Comparison of ENCODE assay signal across 8 cellular contexts in the genomic region with DNA sequence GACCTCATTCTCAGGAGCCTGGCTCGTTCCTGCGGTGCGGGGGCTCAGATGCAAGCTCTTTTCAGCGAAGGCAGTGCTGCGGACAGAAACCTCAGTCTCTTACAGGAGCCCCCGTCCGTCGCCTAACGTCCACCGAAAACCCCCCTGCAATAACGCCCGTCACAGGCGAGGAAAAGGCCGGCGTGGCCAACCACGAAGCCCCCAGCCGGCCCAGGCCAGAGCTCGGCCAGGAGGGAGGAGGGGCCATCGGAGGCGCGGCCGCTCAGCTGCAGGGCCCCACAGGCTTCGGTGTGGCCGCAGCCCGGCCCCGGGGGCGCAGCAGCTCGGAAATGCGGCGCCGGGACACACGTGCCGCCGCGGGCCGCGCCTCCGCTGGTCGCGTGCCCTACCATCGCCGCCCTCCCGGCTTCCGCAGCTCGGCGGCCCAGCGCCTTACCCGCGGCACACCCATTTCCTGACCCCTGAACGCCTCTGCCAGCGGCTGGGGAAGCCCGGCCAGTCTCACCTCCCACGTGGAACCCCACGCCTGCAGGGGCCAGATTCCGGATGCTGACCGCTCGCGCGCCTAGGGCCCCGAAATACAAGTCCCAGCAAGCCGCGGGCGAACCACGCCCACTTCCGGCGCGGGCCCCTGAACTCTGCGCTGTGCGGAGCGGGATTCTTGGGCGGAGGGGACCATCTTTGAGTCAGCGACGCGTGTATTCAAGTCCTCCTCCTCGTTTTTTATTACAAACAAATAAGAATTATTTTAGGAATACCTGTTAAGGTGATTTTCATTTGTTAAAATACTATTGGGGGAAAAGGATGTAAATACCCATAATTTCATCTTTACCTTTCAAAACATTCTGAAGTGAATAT. TPM values are rescaled to one million over a fixed set of nuclear protein-coding genes. Genes with fewer than 3 reads are reported as not detected.
DNase-seq lines count a peak whose midpoint lies in the region; ATAC-seq and TF ChIP-seq lines count a peak whose summit lies in the region.

ZNF239 (minus strand) TSS at position 582 of the 858 bp plus-strand sequence. CDS start 16,537 bp downstream, outside the sequence.

- H4K20me1 ChIP-seq in OCI-LY1 (ENCODE audit: insufficient read depth, low read length), result no peaks in the 10 kb centered on the region

- H3K4me1 Mint-ChIP-seq in activated T-helper 2 cell treated with anti-CD3 and anti-CD28 coated beads, Interferon-gamma antibody, Interleukin-2, Interleukin-4, amounts not matched to agents 10 μg/mL and 5 μg/mL and 100 μg/mL, durations not matched to agents 14 hours and 24 hours and 36 hours (ENCODE audit: low read depth), result peaks cover 23% of the 10 kb centered on the region
- H3K4me1 Mint-ChIP-seq in natural killer cell, result peaks cover 49 to 55% of the 10 kb centered on the region in 2 donors
- peaks cover 42% of the 10 kb centered on the region for H3K4me1 Mint-ChIP-seq in stimulated activated memory B cell treated with anti-CD40 and anti-IgM and Interleukin-4, amounts not matched to agents 10 μg/mL and 1 μg/mL and 100 μg/mL, for 72 hours

- peak within 1 kb of the TSS; percentile 50 for H3K9ac ChIP-seq in OCI-LY1 (ENCODE audit: low read length)

- DNase-seq in ACHN, result peak; percentile 43
- peak; percentile 60 for DNase-seq in activated T-helper 2 cell treated with anti-CD3 and anti-CD28 coated beads, Interferon-gamma antibody, Interleukin-2, Interleukin-4, amounts not matched to agents 10 μg/mL and 5 μg/mL and 100 μg/mL, durations not matched to agents 14 hours and 24 hours and 36 hours (ENCODE audit: low spot score)
- peak; percentile 90 for DNase-seq in fibroblast of pulmonary artery (ENCODE audit: low read depth)
- DNase-seq in natural killer cell, result peak; percentile 82

- H3K4me3 ChIP-seq in OCI-LY1 (ENCODE audit: low read depth, low read length, poor library complexity, severe bottlenecking) (peak within 1 kb of the TSS; percentile 59), fibroblast of pulmonary artery (replicated peaks; ENCODE audit: low read depth, low read length) (peak within 1 kb of the TSS; percentile 52)

- H3K9me2 ChIP-seq in OCI-LY1 (ENCODE audit: low read depth, low read length), result no peaks in the 10 kb centered on the region

- H3K4me2 ChIP-seq in OCI-LY1 (ENCODE audit: low read length), result peak within 1 kb of the TSS; percentile 68

- ATAC-seq in GM18873 (IDR thresholded peaks at IDR 0.05; ENCODE audit: low FRiP score, unreplicated experiment) (peak; percentile 84), HG03159 (IDR thresholded peaks at IDR 0.05; ENCODE audit: unreplicated experiment) (peak; percentile 96), natural killer cell (peak; percentile 89 to 92 (median 92))
- ATAC-seq in stimulated activated memory B cell treated with anti-CD40 and anti-IgM and Interleukin-4, amounts not matched to agents 10 μg/mL and 1 μg/mL and 100 μg/mL, for 72 hours, result peak; percentile 97

- H3F3A ChIP-seq in OCI-LY1 (ENCODE audit: insufficient read depth, low read length), result no peaks in the 10 kb centered on the region

- intact Hi-C loops in activated T-helper 2 cell treated with anti-CD3 and anti-CD28 coated beads, Interferon-gamma antibody, Interleukin-2, Interleukin-4, amounts not matched to agents 10 μg/mL and 5 μg/mL and 100 μg/mL, durations not matched to agents 14 hours and 24 hours and 36 hours (cut with micrococcal nuclease), result loop anchor here (1.0 kb wide), 2 partner anchors 21 to 74 kb away; partner anchors contain the start of gene ZNF32
- intact Hi-C loops in natural killer cell (cut with micrococcal nuclease), result loop anchor here (1.0 to 10.0 kb wide), 6 partner anchors 21 to 1019 kb away; partner anchors contain the start of genes CSGALNACT2, HNRNPF, ZNF32 and ZNF485

- peaks cover 6% of the 10 kb centered on the region; the same call in 1 of the 2 replicates for H3K36me3 ChIP-seq in OCI-LY1 (ENCODE audit: insufficient read depth, low read length)

- peaks cover 22% of the 10 kb centered on the region for H3K36me3 Mint-ChIP-seq in activated T-helper 2 cell treated with anti-CD3 and anti-CD28 coated beads, Interferon-gamma antibody, Interleukin-2, Interleukin-4, amounts not matched to agents 10 μg/mL and 5 μg/mL and 100 μg/mL, durations not matched to agents 14 hours and 24 hours and 36 hours (ENCODE audit: low read depth)
- peaks cover 7% of the 10 kb centered on the region for H3K36me3 Mint-ChIP-seq in natural killer cell
- peaks cover 7% of the 10 kb centered on the region for H3K36me3 Mint-ChIP-seq in stimulated activated memory B cell treated with anti-CD40 and anti-IgM and Interleukin-4, amounts not matched to agents 10 μg/mL and 1 μg/mL and 100 μg/mL, for 72 hours

- H3K27ac Mint-ChIP-seq in activated T-helper 2 cell treated with anti-CD3 and anti-CD28 coated beads, Interferon-gamma antibody, Interleukin-2, Interleukin-4, amounts not matched to agents 10 μg/mL and 5 μg/mL and 100 μg/mL, durations not matched to agents 14 hours and 24 hours and 36 hours, result no peak within 1 kb of the TSS
- H3K27ac Mint-ChIP-seq in natural killer cell, result peak within 1 kb of the TSS; percentile 93
- H3K27ac Mint-ChIP-seq in stimulated activated memory B cell treated with anti-CD40 and anti-IgM and Interleukin-4, amounts not matched to agents 10 μg/mL and 1 μg/mL and 100 μg/mL, for 72 hours, result peak within 1 kb of the TSS; percentile 90

- H3K79me2 ChIP-seq in OCI-LY1 (ENCODE audit: insufficient read depth, low read length), result no peaks in the 10 kb centered on the region

- peaks cover 16% of the 10 kb centered on the region for H3K4me1 ChIP-seq in OCI-LY1 (ENCODE audit: insufficient read depth, low read length, severe bottlenecking)

- H2AFZ ChIP-seq in OCI-LY1 (ENCODE audit: low read length), result peak within 1 kb of the TSS; percentile 32; the same call in 1 of the 2 replicates

- no peak for TF ChIP-seq CTCF in OCI-LY1 (IDR thresholded peaks at IDR 0.05; ENCODE audit: low read length)
- no peak for TF ChIP-seq CTCF in fibroblast of pulmonary artery (IDR thresholded peaks at IDR 0.05; ENCODE audit: low read length, missing control alignments)
- no peak for TF ChIP-seq CTCF in natural killer cell (IDR thresholded peaks at IDR 0.05)

- peaks cover 46% of the 10 kb centered on the region for H3K9me3 Mint-ChIP-seq in activated T-helper 2 cell treated with anti-CD3 and anti-CD28 coated beads, Interferon-gamma antibody, Interleukin-2, Interleukin-4, amounts not matched to agents 10 μg/mL and 5 μg/mL and 100 μg/mL, durations not matched to agents 14 hours and 24 hours and 36 hours
- peaks cover 6 to 7% of the 10 kb centered on the region in 2 donors for H3K9me3 Mint-ChIP-seq in natural killer cell
- peaks cover 13% of the 10 kb centered on the region for H3K9me3 Mint-ChIP-seq in stimulated activated memory B cell treated with anti-CD40 and anti-IgM and Interleukin-4, amounts not matched to agents 10 μg/mL and 1 μg/mL and 100 μg/mL, for 72 hours

- peak within 1 kb of the TSS; percentile 68 for H3K4me3 Mint-ChIP-seq in activated T-helper 2 cell treated with anti-CD3 and anti-CD28 coated beads, Interferon-gamma antibody, Interleukin-2, Interleukin-4, amounts not matched to agents 10 μg/mL and 5 μg/mL and 100 μg/mL, durations not matched to agents 14 hours and 24 hours and 36 hours (ENCODE audit: low read depth)
- peak within 1 kb of the TSS; percentile 95 for H3K4me3 Mint-ChIP-seq in natural killer cell
- H3K4me3 Mint-ChIP-seq in stimulated activated memory B cell treated with anti-CD40 and anti-IgM and Interleukin-4, amounts not matched to agents 10 μg/mL and 1 μg/mL and 100 μg/mL, for 72 hours, result peak within 1 kb of the TSS; percentile 93

- no peaks in the 10 kb centered on the region for H3K27me3 Mint-ChIP-seq in activated T-helper 2 cell treated with anti-CD3 and anti-CD28 coated beads, Interferon-gamma antibody, Interleukin-2, Interleukin-4, amounts not matched to agents 10 μg/mL and 5 μg/mL and 100 μg/mL, durations not matched to agents 14 hours and 24 hours and 36 hours (ENCODE audit: low read depth)
- H3K27me3 Mint-ChIP-seq in natural killer cell (ENCODE audit: low read depth in 2 of 2), result no peaks in the 10 kb centered on the region
- no peaks in the 10 kb centered on the region for H3K27me3 Mint-ChIP-seq in stimulated activated memory B cell treated with anti-CD40 and anti-IgM and Interleukin-4, amounts not matched to agents 10 μg/mL and 1 μg/mL and 100 μg/mL, for 72 hours

- H3K27me3 ChIP-seq in OCI-LY1 (ENCODE audit: insufficient read depth, low read length), result no peaks in the 10 kb centered on the region

- in situ Hi-C loops in ACHN (cut with HindIII; ENCODE audit: low pct_ligation_motif_present, low pct_unique_long_range_greater_than_20kb, low sequenced_read_pairs), result no loop called here

- peaks cover 17% of the 10 kb centered on the region for H3K9me3 ChIP-seq in OCI-LY1 (ENCODE audit: low read length)

- H3K27ac ChIP-seq in OCI-LY1 (ENCODE audit: low read depth, low read length, poor library complexity, severe bottlenecking), result no peak within 1 kb of the TSS

RNA-seq across cellular contexts. Expression of gene ZNF239, which starts in this region (rescaled TPM):
- 0.66 and 0.97 TPM in 2 replicates for total RNA-seq in activated T-helper 2 cell treated with anti-CD3 and anti-CD28 coated beads, Interferon-gamma antibody, Interleukin-2, Interleukin-4, amounts not matched to agents 10 μg/mL and 5 μg/mL and 100 μg/mL, durations not matched to agents 14 hours and 24 hours and 36 hours
- 1 to 10 TPM in 1 of 3 donors, under 1 TPM in 2; 0.85 to 1.4 (median 0.94) TPM for total RNA-seq in natural killer cell

Comparison
In these comparisons a context has a peak if more than half of its experiments do, and no peak if none do; other contexts are left out.
1. Peak in DNase-seq in activated T-helper 2 cell treated with anti-CD3 and anti-CD28 coated beads, Interferon-gamma antibody, Interleukin-2, Interleukin-4, amounts not matched to agents 10 μg/mL and 5 μg/mL and 100 μg/mL, durations not matched to agents 14 hours and 24 hours and 36 hours; RNA of the gene not detected or under 1 TPM.